ENCODE assay signal across 1 cellular context in the genomic region with DNA sequence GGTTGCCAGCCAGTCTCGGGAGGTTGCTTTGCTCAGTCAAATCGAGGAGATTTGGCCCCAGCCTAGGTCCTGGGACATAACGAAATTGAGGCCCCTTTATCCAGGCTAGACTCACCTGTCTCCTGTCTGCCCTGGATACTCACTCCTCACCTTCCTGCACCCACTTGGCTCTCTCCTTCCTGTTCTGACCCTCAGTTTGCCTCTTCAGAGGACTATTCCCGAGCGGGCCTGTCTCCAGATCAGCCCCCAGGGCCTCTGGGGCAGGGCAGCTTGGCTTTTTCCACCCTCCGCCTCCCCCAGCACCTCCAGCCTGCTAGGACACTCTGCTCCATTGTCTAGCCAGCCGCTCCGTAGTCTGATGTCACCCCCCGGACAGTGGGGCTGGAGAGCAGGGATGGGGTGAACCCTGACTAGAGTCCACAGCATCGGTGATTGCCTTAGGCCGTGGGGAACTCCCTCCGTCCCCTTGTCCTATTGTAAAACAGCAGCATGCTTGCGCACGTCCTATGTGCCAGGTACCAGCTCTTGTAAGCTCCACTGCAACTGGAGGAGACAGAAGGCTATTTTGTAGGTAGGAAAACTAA.
TF ChIP-seq lines count a peak whose summit lies in the region.

No MANE protein-coding gene starts in this region.

TF ChIP-seq in HepG2, 621 proteins besides CTCF, POLR2A, EP300 and RAD21 (continued from another document and continues in another):
- 0 out of 2 replicates have a peak, but pooled peaks have one; percentile 41 for TF ChIP-seq ZNF572 (CRISPR knock-in tag; IDR thresholded peaks at IDR 0.05)
- TF ChIP-seq ZBTB21 (CRISPR knock-in tag; IDR thresholded peaks at IDR 0.05), result peak; percentile 78; the same call in 1 of the 2 replicates
- 0 out of 2 replicates have a peak, but pooled peaks have one; percentile 72 for TF ChIP-seq DPF2 (CRISPR knock-in tag; IDR thresholded peaks at IDR 0.05; ENCODE audit: borderline replicate concordance, low read depth)
- TF ChIP-seq, protein P1, sequence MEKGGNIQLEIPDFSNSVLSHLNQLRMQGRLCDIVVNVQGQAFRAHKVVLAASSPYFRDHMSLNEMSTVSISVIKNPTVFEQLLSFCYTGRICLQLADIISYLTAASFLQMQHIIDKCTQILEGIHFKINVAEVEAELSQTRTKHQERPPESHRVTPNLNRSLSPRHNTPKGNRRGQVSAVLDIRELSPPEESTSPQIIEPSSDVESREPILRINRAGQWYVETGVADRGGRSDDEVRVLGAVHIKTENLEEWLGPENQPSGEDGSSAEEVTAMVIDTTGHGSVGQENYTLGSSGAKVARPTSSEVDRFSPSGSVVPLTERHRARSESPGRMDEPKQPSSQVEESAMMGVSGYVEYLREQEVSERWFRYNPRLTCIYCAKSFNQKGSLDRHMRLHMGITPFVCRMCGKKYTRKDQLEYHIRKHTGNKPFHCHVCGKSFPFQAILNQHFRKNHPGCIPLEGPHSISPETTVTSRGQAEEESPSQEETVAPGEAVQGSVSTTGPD (CRISPR knock-in tag; IDR thresholded peaks at IDR 0.05), result 0 out of 2 replicates have a peak, but pooled peaks have one; percentile 46
- peak; percentile 61; the same call in 1 of the 2 replicates for TF ChIP-seq CBX2 (IDR thresholded peaks at IDR 0.05; ENCODE audit: low read depth, low read length)
- TF ChIP-seq CBX2 (CRISPR knock-in tag; IDR thresholded peaks at IDR 0.05; ENCODE audit: low read depth), result 0 out of 2 replicates have a peak, but pooled peaks have one; percentile 74
- TF ChIP-seq, protein P2, sequence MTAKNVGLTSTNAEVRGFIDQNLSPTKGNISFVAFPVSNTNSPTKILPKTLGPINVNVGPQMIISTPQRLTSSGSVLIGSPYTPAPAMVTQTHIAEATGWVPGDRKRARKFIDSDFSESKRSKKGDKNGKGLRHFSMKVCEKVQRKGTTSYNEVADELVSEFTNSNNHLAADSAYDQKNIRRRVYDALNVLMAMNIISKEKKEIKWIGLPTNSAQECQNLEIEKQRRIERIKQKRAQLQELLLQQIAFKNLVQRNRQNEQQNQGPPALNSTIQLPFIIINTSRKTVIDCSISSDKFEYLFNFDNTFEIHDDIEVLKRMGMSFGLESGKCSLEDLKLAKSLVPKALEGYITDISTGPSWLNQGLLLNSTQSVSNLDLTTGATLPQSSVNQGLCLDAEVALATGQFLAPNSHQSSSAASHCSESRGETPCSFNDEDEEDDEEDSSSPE (CRISPR knock-in tag; IDR thresholded peaks at IDR 0.05), result peak; percentile 18; the same call in 1 of the 2 replicates
- TF ChIP-seq SIN3B (IDR thresholded peaks at IDR 0.05; ENCODE audit: low read length), result no peak
- TF ChIP-seq ZFP90 (CRISPR knock-in tag; IDR thresholded peaks at IDR 0.05; ENCODE audit: borderline replicate concordance), result peak; percentile 66; the same call in 1 of the 2 replicates
- no peak for TF ChIP-seq FOSL1 (CRISPR knock-in tag; IDR thresholded peaks at IDR 0.05; ENCODE audit: borderline replicate concordance)
- TF ChIP-seq FOXO1 (CRISPR knock-in tag; IDR thresholded peaks at IDR 0.05), result peak; percentile 29; the same call in 1 of the 2 replicates
- 0 out of 2 replicates have a peak, but pooled peaks have one; percentile 57 for TF ChIP-seq ZIK1 (CRISPR knock-in tag; IDR thresholded peaks at IDR 0.05; ENCODE audit: borderline replicate concordance, low read depth)
- TF ChIP-seq SPEN (CRISPR knock-in tag; IDR thresholded peaks at IDR 0.05; ENCODE audit: low read depth), result peak; percentile 87; the same call in 1 of the 2 replicates
- TF ChIP-seq PHF21A (CRISPR knock-in tag; IDR thresholded peaks at IDR 0.05), result peak; percentile 96
- TF ChIP-seq, protein P3, sequence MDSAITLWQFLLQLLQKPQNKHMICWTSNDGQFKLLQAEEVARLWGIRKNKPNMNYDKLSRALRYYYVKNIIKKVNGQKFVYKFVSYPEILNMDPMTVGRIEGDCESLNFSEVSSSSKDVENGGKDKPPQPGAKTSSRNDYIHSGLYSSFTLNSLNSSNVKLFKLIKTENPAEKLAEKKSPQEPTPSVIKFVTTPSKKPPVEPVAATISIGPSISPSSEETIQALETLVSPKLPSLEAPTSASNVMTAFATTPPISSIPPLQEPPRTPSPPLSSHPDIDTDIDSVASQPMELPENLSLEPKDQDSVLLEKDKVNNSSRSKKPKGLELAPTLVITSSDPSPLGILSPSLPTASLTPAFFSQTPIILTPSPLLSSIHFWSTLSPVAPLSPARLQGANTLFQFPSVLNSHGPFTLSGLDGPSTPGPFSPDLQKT (CRISPR knock-in tag; IDR thresholded peaks at IDR 0.05; ENCODE audit: borderline replicate concordance), result no peak
- TF ChIP-seq, protein P4, sequence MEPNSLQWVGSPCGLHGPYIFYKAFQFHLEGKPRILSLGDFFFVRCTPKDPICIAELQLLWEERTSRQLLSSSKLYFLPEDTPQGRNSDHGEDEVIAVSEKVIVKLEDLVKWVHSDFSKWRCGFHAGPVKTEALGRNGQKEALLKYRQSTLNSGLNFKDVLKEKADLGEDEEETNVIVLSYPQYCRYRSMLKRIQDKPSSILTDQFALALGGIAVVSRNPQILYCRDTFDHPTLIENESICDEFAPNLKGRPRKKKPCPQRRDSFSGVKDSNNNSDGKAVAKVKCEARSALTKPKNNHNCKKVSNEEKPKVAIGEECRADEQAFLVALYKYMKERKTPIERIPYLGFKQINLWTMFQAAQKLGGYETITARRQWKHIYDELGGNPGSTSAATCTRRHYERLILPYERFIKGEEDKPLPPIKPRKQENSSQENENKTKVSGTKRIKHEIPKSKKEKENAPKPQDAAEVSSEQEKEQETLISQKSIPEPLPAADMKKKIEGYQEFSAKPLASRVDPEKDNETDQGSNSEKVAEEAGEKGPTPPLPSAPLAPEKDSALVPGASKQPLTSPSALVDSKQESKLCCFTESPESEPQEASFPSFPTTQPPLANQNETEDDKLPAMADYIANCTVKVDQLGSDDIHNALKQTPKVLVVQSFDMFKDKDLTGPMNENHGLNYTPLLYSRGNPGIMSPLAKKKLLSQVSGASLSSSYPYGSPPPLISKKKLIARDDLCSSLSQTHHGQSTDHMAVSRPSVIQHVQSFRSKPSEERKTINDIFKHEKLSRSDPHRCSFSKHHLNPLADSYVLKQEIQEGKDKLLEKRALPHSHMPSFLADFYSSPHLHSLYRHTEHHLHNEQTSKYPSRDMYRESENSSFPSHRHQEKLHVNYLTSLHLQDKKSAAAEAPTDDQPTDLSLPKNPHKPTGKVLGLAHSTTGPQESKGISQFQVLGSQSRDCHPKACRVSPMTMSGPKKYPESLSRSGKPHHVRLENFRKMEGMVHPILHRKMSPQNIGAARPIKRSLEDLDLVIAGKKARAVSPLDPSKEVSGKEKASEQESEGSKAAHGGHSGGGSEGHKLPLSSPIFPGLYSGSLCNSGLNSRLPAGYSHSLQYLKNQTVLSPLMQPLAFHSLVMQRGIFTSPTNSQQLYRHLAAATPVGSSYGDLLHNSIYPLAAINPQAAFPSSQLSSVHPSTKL (CRISPR knock-in tag; IDR thresholded peaks at IDR 0.05), result peak; percentile 82
- no peak for TF ChIP-seq ISL2 (CRISPR knock-in tag; IDR thresholded peaks at IDR 0.05)
- TF ChIP-seq, protein P5, sequence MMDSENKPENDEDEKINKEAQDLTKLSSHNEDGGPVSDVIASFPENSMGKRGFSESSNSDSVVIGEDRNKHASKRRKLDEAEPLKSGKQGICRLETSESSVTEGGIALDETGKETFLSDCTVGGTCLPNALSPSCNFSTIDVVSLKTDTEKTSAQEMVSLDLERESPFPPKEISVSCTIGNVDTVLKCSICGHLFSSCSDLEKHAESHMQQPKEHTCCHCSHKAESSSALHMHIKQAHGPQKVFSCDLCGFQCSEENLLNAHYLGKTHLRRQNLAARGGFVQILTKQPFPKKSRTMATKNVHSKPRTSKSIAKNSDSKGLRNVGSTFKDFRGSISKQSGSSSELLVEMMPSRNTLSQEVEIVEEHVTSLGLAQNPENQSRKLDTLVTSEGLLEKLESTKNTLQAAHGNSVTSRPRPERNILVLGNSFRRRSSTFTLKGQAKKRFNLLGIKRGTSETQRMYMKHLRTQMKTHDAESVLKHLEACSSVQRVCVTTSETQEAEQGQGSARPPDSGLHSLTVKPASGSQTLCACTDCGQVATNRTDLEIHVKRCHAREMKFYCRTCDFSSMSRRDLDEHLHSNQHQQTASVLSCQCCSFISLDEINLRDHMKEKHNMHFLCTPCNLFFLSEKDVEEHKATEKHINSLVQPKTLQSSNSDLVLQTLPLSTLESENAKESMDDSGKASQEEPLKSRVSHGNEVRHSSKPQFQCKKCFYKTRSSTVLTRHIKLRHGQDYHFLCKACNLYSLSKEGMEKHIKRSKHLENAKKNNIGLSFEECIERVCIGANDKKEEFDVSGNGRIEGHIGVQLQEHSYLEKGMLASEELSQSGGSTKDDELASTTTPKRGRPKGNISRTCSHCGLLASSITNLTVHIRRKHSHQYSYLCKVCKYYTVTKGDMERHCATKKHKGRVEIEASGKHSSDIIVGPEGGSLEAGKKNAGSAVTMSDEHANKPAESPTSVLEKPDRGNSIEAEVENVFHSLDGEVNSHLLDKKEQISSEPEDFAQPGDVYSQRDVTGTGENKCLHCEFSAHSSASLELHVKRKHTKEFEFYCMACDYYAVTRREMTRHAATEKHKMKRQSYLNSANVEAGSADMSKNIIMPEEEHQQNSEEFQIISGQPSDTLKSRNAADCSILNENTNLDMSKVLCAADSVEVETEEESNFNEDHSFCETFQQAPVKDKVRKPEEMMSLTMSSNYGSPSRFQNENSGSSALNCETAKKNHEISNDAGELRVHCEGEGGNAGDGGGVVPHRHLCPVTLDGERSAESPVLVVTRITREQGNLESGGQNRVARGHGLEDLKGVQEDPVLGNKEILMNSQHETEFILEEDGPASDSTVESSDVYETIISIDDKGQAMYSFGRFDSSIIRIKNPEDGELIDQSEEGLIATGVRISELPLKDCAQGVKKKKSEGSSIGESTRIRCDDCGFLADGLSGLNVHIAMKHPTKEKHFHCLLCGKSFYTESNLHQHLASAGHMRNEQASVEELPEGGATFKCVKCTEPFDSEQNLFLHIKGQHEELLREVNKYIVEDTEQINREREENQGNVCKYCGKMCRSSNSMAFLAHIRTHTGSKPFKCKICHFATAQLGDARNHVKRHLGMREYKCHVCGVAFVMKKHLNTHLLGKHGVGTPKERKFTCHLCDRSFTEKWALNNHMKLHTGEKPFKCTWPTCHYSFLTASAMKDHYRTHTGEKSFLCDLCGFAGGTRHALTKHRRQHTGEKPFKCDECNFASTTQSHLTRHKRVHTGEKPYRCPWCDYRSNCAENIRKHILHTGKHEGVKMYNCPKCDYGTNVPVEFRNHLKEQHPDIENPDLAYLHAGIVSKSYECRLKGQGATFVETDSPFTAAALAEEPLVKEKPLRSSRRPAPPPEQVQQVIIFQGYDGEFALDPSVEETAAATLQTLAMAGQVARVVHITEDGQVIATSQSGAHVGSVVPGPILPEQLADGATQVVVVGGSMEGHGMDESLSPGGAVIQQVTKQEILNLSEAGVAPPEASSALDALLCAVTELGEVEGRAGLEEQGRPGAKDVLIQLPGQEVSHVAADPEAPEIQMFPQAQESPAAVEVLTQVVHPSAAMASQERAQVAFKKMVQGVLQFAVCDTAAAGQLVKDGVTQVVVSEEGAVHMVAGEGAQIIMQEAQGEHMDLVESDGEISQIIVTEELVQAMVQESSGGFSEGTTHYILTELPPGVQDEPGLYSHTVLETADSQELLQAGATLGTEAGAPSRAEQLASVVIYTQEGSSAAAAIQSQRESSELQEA (CRISPR knock-in tag; IDR thresholded peaks at IDR 0.05; ENCODE audit: not compliant biosample characterization), result peak; percentile 16
- TF ChIP-seq, protein P6, sequence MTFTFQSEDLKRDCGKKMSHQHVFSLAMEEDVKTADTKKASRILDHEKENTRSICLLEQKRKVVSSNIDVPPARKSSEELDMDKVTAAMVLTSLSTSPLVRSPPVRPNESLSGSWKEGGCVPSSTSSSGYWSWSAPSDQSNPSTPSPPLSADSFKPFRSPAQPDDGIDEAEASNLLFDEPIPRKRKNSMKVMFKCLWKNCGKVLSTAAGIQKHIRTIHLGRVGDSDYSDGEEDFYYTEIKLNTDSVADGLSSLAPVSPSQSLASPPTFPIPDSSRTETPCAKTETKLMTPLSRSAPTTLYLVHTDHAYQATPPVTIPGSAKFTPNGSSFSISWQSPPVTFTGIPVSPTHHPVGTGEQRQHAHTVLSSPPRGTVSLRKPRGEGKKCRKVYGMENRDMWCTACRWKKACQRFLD (CRISPR knock-in tag; IDR thresholded peaks at IDR 0.05; ENCODE audit: borderline replicate concordance), result peak; percentile 34; the same call in 1 of the 2 replicates
- TF ChIP-seq, protein P7, sequence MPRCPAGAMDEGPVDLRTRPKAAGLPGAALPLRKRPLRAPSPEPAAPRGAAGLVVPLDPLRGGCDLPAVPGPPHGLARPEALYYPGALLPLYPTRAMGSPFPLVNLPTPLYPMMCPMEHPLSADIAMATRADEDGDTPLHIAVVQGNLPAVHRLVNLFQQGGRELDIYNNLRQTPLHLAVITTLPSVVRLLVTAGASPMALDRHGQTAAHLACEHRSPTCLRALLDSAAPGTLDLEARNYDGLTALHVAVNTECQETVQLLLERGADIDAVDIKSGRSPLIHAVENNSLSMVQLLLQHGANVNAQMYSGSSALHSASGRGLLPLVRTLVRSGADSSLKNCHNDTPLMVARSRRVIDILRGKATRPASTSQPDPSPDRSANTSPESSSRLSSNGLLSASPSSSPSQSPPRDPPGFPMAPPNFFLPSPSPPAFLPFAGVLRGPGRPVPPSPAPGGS (CRISPR knock-in tag; IDR thresholded peaks at IDR 0.05), result peak; percentile 96; the same call in 1 of the 2 replicates
- no peak for TF ChIP-seq PAF1 (CRISPR knock-in tag; IDR thresholded peaks at IDR 0.05)
- TF ChIP-seq NR2C2 (CRISPR knock-in tag; IDR thresholded peaks at IDR 0.05; ENCODE audit: borderline replicate concordance), result peak; percentile 41; the same call in 1 of the 2 replicates
- TF ChIP-seq, protein P8, sequence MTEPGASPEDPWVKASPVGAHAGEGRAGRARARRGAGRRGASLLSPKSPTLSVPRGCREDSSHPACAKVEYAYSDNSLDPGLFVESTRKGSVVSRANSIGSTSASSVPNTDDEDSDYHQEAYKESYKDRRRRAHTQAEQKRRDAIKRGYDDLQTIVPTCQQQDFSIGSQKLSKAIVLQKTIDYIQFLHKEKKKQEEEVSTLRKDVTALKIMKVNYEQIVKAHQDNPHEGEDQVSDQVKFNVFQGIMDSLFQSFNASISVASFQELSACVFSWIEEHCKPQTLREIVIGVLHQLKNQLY (CRISPR knock-in tag; IDR thresholded peaks at IDR 0.05), result peak; percentile 73; the same call in 1 of the 2 replicates
- TF ChIP-seq, protein P9, sequence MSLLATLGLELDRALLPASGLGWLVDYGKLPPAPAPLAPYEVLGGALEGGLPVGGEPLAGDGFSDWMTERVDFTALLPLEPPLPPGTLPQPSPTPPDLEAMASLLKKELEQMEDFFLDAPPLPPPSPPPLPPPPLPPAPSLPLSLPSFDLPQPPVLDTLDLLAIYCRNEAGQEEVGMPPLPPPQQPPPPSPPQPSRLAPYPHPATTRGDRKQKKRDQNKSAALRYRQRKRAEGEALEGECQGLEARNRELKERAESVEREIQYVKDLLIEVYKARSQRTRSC (CRISPR knock-in tag; IDR thresholded peaks at IDR 0.05; ENCODE audit: low read depth), result no peak
- TF ChIP-seq, protein P10, sequence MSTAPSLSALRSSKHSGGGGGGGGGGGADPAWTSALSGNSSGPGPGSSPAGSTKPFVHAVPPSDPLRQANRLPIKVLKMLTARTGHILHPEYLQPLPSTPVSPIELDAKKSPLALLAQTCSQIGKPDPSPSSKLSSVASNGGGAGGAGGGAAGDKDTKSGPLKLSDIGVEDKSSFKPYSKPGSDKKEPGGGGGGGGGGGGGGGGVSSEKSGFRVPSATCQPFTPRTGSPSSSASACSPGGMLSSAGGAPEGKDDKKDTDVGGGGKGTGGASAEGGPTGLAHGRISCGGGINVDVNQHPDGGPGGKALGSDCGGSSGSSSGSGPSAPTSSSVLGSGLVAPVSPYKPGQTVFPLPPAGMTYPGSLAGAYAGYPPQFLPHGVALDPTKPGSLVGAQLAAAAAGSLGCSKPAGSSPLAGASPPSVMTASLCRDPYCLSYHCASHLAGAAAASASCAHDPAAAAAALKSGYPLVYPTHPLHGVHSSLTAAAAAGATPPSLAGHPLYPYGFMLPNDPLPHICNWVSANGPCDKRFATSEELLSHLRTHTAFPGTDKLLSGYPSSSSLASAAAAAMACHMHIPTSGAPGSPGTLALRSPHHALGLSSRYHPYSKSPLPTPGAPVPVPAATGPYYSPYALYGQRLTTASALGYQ (CRISPR knock-in tag; IDR thresholded peaks at IDR 0.05), result 0 out of 2 replicates have a peak, but pooled peaks have one; percentile 54
- no peak for TF ChIP-seq ZFP82 (CRISPR knock-in tag; IDR thresholded peaks at IDR 0.05; ENCODE audit: borderline replicate concordance)
- peak; percentile 92 for TF ChIP-seq NCOR1 (IDR thresholded peaks at IDR 0.05; ENCODE audit: borderline replicate concordance, low read length)
